Comparison of ENCODE assay signal across 18 cellular contexts in genomic region chr14:69326611-69327010, GRCh38.
"Had no signal": no experiment of that assay in that cellular context is flagged by ENCODE, and none has a peak within 500 bp of the region (broad histone marks: within the 10 kb centered on the region; RNA-seq: fewer than 3 reads in every experiment).

No MANE protein-coding gene starts in this region.

- H3K4me3 ChIP-seq: breast epithelium, colonic mucosa, esophagus squamous epithelium, gastroesophageal sphincter, SK-N-MC, thyroid gland had no signal

- H3K9me3 Mint-ChIP-seq: activated naive CD4-positive, alpha-beta T cell treated with anti-CD3 and anti-CD28 coated beads, Interleukin-2, amount 50 U/mL, for 24 hours; activated T-cell treated with anti-CD3 and anti-CD28 coated beads, Interleukin-2, amount 50 U/mL, for 24 hours; activated T-helper 17 cell treated with anti-CD3 and anti-CD28 coated beads, Interleukin-2, amount 50 U/mL, for 72 hours; neural crest cell had no signal

- H3K4me1 Mint-ChIP-seq: activated naive CD4-positive, alpha-beta T cell treated with anti-CD3 and anti-CD28 coated beads, Interleukin-2, amount 50 U/mL, for 24 hours; activated T-helper 17 cell treated with anti-CD3 and anti-CD28 coated beads, Interleukin-2, amount 50 U/mL, for 72 hours; T-helper 17 cell had no signal

- H3K9me3 ChIP-seq: breast epithelium, colonic mucosa, esophagus squamous epithelium, gastroesophageal sphincter, thyroid gland had no signal

- ATAC-seq: activated CD8-positive, alpha-beta T cell treated with anti-CD3 and anti-CD28 coated beads, Interleukin-2, amount 10 ng/mL, durations not matched to agents 7 days and 5 days; activated T-helper 17 cell treated with anti-CD3 and anti-CD28 coated beads, Interleukin-2, amount 50 U/mL, for 72 hours; gastroesophageal sphincter; T-helper 17 cell had no signal

- H3K36me3 Mint-ChIP-seq: activated naive CD4-positive, alpha-beta T cell treated with anti-CD3 and anti-CD28 coated beads, Interleukin-2, amount 50 U/mL, for 24 hours had no signal

- H3K4me1 ChIP-seq: breast epithelium, colonic mucosa, gastroesophageal sphincter, thyroid gland had no signal

- H3K27ac ChIP-seq: breast epithelium, colonic mucosa, esophagus squamous epithelium, gastroesophageal sphincter, SK-N-MC, thyroid gland had no signal

- H3K27me3 ChIP-seq: breast epithelium, colonic mucosa, gastroesophageal sphincter, thyroid gland had no signal

- H3K27ac Mint-ChIP-seq: activated CD8-positive, alpha-beta T cell treated with anti-CD3 and anti-CD28 coated beads, Interleukin-2, amount 10 ng/mL, durations not matched to agents 7 days and 5 days; activated naive CD4-positive, alpha-beta T cell treated with anti-CD3 and anti-CD28 coated beads, Interleukin-2, amount 50 U/mL, for 24 hours; activated T-cell treated with anti-CD3 and anti-CD28 coated beads, Interleukin-2, amount 50 U/mL, for 24 hours; activated T-helper 17 cell treated with anti-CD3 and anti-CD28 coated beads, Interleukin-2, amount 50 U/mL, for 72 hours; T-helper 17 cell had no signal

- H3K4me3 Mint-ChIP-seq: activated CD8-positive, alpha-beta T cell treated with anti-CD3 and anti-CD28 coated beads, Interleukin-2, amount 10 ng/mL, durations not matched to agents 7 days and 5 days; activated naive CD4-positive, alpha-beta T cell treated with anti-CD3 and anti-CD28 coated beads, Interleukin-2, amount 50 U/mL, for 24 hours; activated T-cell treated with anti-CD3 and anti-CD28 coated beads, Interleukin-2, amount 50 U/mL, for 24 hours; activated T-helper 17 cell treated with anti-CD3 and anti-CD28 coated beads, Interleukin-2, amount 50 U/mL, for 72 hours; neural crest cell; T-helper 17 cell had no signal

- H3K27me3 Mint-ChIP-seq: activated naive CD4-positive, alpha-beta T cell treated with anti-CD3 and anti-CD28 coated beads, Interleukin-2, amount 50 U/mL, for 24 hours; activated T-cell treated with anti-CD3 and anti-CD28 coated beads, Interleukin-2, amount 50 U/mL, for 24 hours; activated T-helper 17 cell treated with anti-CD3 and anti-CD28 coated beads, Interleukin-2, amount 50 U/mL, for 72 hours had no signal

- DNase-seq: activated CD4-positive, alpha-beta T cell treated with anti-CD3 and anti-CD28 coated beads for 4 hours; activated CD4-positive, CD25-positive, alpha-beta regulatory T cell; activated CD8-positive, alpha-beta T cell treated with anti-CD3 and anti-CD28 coated beads, Interleukin-2, amount 10 ng/mL, durations not matched to agents 7 days and 5 days; activated T-cell treated with anti-CD3 and anti-CD28 coated beads, Interleukin-2, amount 50 U/mL, for 24 hours; colonic mucosa; esophagus squamous epithelium; hypothalamus; stimulated activated CD4-positive, alpha-beta T cell treated with anti-CD3 and anti-CD28 coated beads, Interleukin-4, amount 100 ng/mL, for 24 hours; stimulated activated naive CD4-positive, alpha-beta T cell treated with Interleukin-2 at 50 U/mL for 16 hours; SW 1271; T-helper 17 cell; thyroid gland had no signal

- H3K36me3 ChIP-seq: breast epithelium, colonic mucosa, esophagus squamous epithelium, gastroesophageal sphincter, thyroid gland had no signal
